Comparison of ENCODE assay signal across 8 cellular contexts in the genomic region with DNA sequence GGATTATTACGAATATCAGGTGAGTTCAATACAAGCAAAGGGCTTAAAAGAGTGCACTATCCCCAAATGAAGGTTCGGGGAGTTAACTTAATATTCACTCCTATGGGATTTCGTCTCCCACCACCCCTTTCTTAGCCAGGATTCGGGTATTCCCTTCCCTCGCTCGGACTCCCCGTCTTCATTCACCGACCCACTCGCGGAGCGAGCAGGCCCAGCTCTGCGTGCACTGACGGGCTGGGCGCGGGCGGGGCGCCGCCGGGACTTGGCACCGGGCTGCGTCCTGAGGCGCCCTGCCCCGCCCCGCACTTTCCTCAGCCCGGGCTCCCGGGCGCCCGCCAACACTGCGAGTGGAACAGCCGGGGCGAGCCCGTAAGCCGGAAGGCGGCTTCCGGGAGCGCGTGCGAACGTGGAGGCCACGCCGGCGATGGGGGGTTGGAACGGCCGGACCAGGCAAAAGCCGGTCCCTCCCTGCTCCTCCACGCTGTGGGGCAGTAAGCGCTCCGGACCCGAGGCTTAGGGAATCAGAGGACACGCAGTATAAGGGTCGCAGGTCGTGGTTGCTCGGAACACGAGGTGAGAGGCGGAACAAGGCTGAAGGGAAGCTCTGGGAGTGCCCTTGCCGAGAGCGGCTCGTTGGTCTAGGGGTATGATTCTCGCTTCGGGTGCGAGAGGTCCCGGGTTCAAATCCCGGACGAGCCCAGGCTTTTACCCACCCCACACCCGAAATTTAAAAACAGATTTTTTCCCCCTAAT. TPM values are rescaled to one million over a fixed set of nuclear protein-coding genes. Genes with fewer than 3 reads are reported as not detected.
DNase-seq lines count a peak whose midpoint lies in the region; ATAC-seq, FAIRE-seq and TF ChIP-seq lines count a peak whose summit lies in the region.

No MANE protein-coding gene starts in this region.

- no peak for FAIRE-seq in kidney (lab: Jason Lieb, UNC)

- H3K9me3 Mint-ChIP-seq in activated B cell treated with CpG ODN at 0.5 μM for 24 hours = no peaks in the 10 kb centered on the region

- H3K4me3 Mint-ChIP-seq in activated B cell treated with CpG ODN at 0.5 μM for 24 hours = peak overlapping the region; percentile 85

- peaks cover 12% of the 10 kb centered on the region for H3K36me3 Mint-ChIP-seq in activated B cell treated with CpG ODN at 0.5 μM for 24 hours (ENCODE audit: low read depth)

- H3K4me1 ChIP-seq in kidney (ENCODE audit: control insufficient read depth in 1 of 2, insufficient read depth in 1 of 2, low read depth in 1 of 2, low read length in 2 of 2) = no peaks in the 10 kb centered on the region

- H3K4me1 Mint-ChIP-seq in activated B cell treated with CpG ODN at 0.5 μM for 24 hours = peaks cover 68% of the 10 kb centered on the region

- H3K9ac ChIP-seq in kidney (ENCODE audit: low read length in 2 of 2) = peak overlapping the region; percentile 14 to 70

- peak overlapping the region; percentile 66 to 86 for H3K4me3 ChIP-seq in cardiac fibroblast (replicated peaks in 1 of 2; ENCODE audit: low read depth in 2 of 2, low read length in 2 of 2)
- peak overlapping the region; percentile 73 to 76 for H3K4me3 ChIP-seq in kidney (ENCODE audit: low read length in 2 of 2)

- TF ChIP-seq CTCF in activated B cell treated with CpG ODN at 0.5 μM for 24 hours (IDR thresholded peaks at IDR 0.05) = no peak
- TF ChIP-seq CTCF in cardiac fibroblast (IDR thresholded peaks at IDR 0.05; ENCODE audit: low read depth, low read length) = no peak
- no peak for TF ChIP-seq CTCF in kidney (IDR thresholded peaks at IDR 0.05; ENCODE audit: borderline replicate concordance, extremely low read depth, insufficient read depth)

- CTCF ChIA-PET in activated B cell treated with CpG ODN at 0.5 μM for 24 hours (lab: Charles Lee) = interaction anchor here (0.6 to 5.3 kb wide), 9 partner anchors 10 to 368 kb away, joined by 3 to 25 read pairs (median 5); no protein-coding TSS in a partner anchor

- ATAC-seq in GM18909 (IDR thresholded peaks at IDR 0.05; ENCODE audit: poor library complexity, unreplicated experiment) = peak; percentile 60
- ATAC-seq in HG03159 (IDR thresholded peaks at IDR 0.05; ENCODE audit: unreplicated experiment) = peak; percentile 43
- peak; percentile 56 for ATAC-seq in activated B cell treated with CpG ODN at 0.5 μM for 24 hours (ENCODE audit: low read depth)

- intact Hi-C loops in activated B cell treated with CpG ODN at 0.5 μM for 24 hours (cut with micrococcal nuclease) (loop anchor here (1.0 to 10.0 kb wide), 6 partner anchors 8 to 1981 kb away; partner anchors contain the start of genes POU2F1 and TIPRL), kidney (cut with DNase I) (no loop called here)

- H3K27ac ChIP-seq in kidney (ENCODE audit: low read depth in 2 of 2, low read length in 2 of 2) = peak overlapping the region; percentile 89 to 91

- H3K36me3 ChIP-seq in kidney (ENCODE audit: control insufficient read depth in 1 of 2, insufficient read depth in 2 of 2, low read length in 2 of 2) = no peaks in the 10 kb centered on the region

- no peaks in the 10 kb centered on the region for H3K9me3 ChIP-seq in kidney (ENCODE audit: control insufficient read depth in 1 of 2, low read length in 2 of 2)

- H3K27ac Mint-ChIP-seq in activated B cell treated with CpG ODN at 0.5 μM for 24 hours = peak overlapping the region; percentile 98

- POLR2A ChIA-PET in activated B cell treated with CpG ODN at 0.5 μM for 24 hours (lab: Charles Lee) = interaction anchor here (0.6 to 2.8 kb wide), 17 partner anchors 8 to 494 kb away, joined by 3 to 21 read pairs (median 5); partner anchors contain the start of genes DCAF6, MPC2, MPZL1 and POU2F1

- peak; percentile 82 for DNase-seq in AG08395 (ENCODE audit: low spot score)
- peak; percentile 92 for DNase-seq in NCI-H2227 (lab: John Stamatoyannopoulos, UW; ENCODE audit: unreplicated experiment)
- DNase-seq in activated B cell treated with CpG ODN at 0.5 μM for 24 hours = peak; percentile 89
- DNase-seq in cardiac fibroblast (ENCODE audit: low read depth in 2 of 2) = peak; percentile 91
- DNase-seq in kidney = peak; percentile 95
- peak; percentile 81 to 91 for DNase-seq in stimulated activated CD4-positive, alpha-beta T cell treated with anti-CD3 and anti-CD28 coated beads, Interleukin-15, amount 100 ng/mL, for 1 hour (ENCODE audit: low read depth in 1 of 2, low spot score in 1 of 2)

- peaks cover 7% of the 10 kb centered on the region for H3K27me3 Mint-ChIP-seq in activated B cell treated with CpG ODN at 0.5 μM for 24 hours

RNA-seq across cellular contexts. Expression of gene MPZL1, which starts 7.5 kb away (rescaled TPM):
- 27.2 and 27.4 TPM in 2 replicates for total RNA-seq in activated B cell treated with CpG ODN at 0.5 μM for 24 hours
- 98.3 TPM for total RNA-seq in kidney
- polyA plus RNA-seq in kidney (ENCODE audit: insufficient read depth, low read depth, low replicate concordance) = 42.1 TPM

Comparison
In these comparisons a context has a peak if more than half of its experiments do, and no peak if none do; other contexts are left out.
1. Peak in every context shown above with its lines: DNase-seq, ATAC-seq, H3K4me3 ChIP-seq and H3K27ac ChIP-seq.